Comparison of ENCODE assay signal across 1 cellular context in the genomic region with DNA sequence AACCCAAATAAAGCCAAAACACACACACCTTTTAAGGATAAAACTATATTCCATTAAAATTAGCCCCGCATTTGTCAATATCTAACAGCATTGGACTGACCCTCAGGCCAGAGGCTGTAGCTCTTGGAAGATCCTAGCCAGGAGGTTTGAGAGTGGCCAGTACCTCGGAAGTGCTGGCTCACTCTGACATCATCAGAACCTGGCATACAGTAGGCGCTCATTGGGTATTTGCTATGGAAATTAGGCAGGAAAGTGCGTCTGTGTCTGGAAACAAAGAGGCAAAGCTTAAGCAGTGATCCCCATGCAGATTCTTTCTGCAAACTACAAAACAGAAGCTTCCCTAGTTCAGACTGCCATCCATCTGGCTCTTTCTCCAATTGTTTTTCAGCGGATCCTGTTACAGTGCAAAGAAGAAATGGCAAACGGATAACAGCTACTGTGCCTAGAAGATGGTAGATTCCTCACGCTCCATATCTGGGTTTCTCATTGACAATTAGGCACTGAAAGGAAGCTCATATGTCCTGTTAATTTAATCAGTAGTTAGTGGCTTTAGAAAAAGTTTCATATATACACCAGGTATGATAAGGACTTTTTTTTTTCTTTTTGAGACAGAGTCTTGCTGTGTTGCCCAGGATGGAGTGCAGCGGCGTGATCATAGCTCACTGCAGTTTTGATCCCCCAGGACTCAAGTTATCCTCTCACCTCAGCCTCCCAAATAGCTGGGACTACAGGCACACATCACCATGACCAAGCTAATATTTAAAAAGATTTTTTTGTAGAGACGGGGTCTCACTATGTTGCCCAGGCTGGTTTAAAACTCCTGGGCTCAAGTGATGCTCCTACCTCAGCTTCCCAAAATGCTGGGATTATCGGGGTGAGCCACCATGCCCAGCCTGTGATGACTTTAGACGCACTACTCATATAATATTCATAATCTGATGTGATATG.
TF ChIP-seq lines count a peak whose summit lies in the region.

No MANE protein-coding gene starts in this region.

TF ChIP-seq in K562, 482 proteins besides CTCF, POLR2A, EP300 and RAD21 (continued from another document and continues in another):
- TF ChIP-seq PRMT5 (CRISPR knock-in tag; IDR thresholded peaks at IDR 0.05) (no peak), TSHZ1 (CRISPR knock-in tag; IDR thresholded peaks at IDR 0.05) (no peak), THAP12 (CRISPR knock-in tag; IDR thresholded peaks at IDR 0.05) (no peak), CREB5 (CRISPR knock-in tag; IDR thresholded peaks at IDR 0.05) (no peak), CHCHD3 (CRISPR knock-in tag; IDR thresholded peaks at IDR 0.05) (no peak), RNF2 (IDR thresholded peaks at IDR 0.05) (no peak), HDAC6 (IDR thresholded peaks at IDR 0.05; ENCODE audit: low read depth, low read length) (no peak), C11orf30 (IDR thresholded peaks at IDR 0.05; ENCODE audit: low read depth) (peak; percentile 88), TARDBP (IDR thresholded peaks at IDR 0.05) (no peak), MTA2 (IDR thresholded peaks at IDR 0.05; ENCODE audit: low read depth) (no peak), KAT8 (IDR thresholded peaks at IDR 0.05; ENCODE audit: low read depth) (no peak), PYGO2 (tag; IDR thresholded peaks at IDR 0.05) (no peak), TGIF2 (CRISPR knock-in tag; IDR thresholded peaks at IDR 0.05) (no peak), WHSC1 (IDR thresholded peaks at IDR 0.05; ENCODE audit: low read length) (no peak), ZFX (CRISPR knock-in tag; IDR thresholded peaks at IDR 0.05) (peak; percentile 28; the same call in 1 of the 2 replicates), KHSRP (IDR thresholded peaks at IDR 0.05) (no peak), PTRF (tag; IDR thresholded peaks at IDR 0.05) (no peak), KAT7 (CRISPR knock-in tag; IDR thresholded peaks at IDR 0.05; ENCODE audit: borderline replicate concordance) (no peak), SMAD3 (CRISPR knock-in tag; conservative IDR thresholded peaks at IDR 0.05) (no peak), ZNF133 (CRISPR knock-in tag; IDR thresholded peaks at IDR 0.05) (no peak), ZNF76 (CRISPR knock-in tag; IDR thresholded peaks at IDR 0.05; ENCODE audit: borderline replicate concordance) (no peak), FOXK1 (CRISPR knock-in tag; IDR thresholded peaks at IDR 0.05; ENCODE audit: borderline replicate concordance) (no peak), ZNF274 (IDR thresholded peaks at IDR 0.05; ENCODE audit: borderline replicate concordance, low read depth, low read length) (no peak), HDAC8 (tag; IDR thresholded peaks at IDR 0.05) (no peak), ZBTB49 (CRISPR knock-in tag; IDR thresholded peaks at IDR 0.05; ENCODE audit: borderline replicate concordance) (no peak), RFX7 (CRISPR knock-in tag; IDR thresholded peaks at IDR 0.05) (no peak), HDGF (IDR thresholded peaks at IDR 0.05) (no peak), MAFG (tag; conservative IDR thresholded peaks at IDR 0.05) (peak; percentile 51), SNRNP70 (optimal IDR thresholded peaks at IDR 0.05; ENCODE audit: low read depth, low read length) (no peak), ATF7 (IDR thresholded peaks at IDR 0.05) (peak; percentile 82; the same call in 1 of the 2 replicates), NELFE (IDR thresholded peaks at IDR 0.05; ENCODE audit: insufficient read depth, insufficient read length) (no peak), FOSL1 (tag; conservative IDR thresholded peaks at IDR 0.05) (no peak), SRSF1 (IDR thresholded peaks at IDR 0.05; ENCODE audit: low read depth, low read length) (no peak), TAF15 (IDR thresholded peaks at IDR 0.05; ENCODE audit: low read depth, low read length) (no peak), KDM2B (CRISPR knock-in tag; IDR thresholded peaks at IDR 0.05) (no peak), CBFB (CRISPR knock-in tag; IDR thresholded peaks at IDR 0.05) (no peak), DPF2 (IDR thresholded peaks at IDR 0.05) (peak; percentile 54; the same call in 1 of the 2 replicates), FOXP4 (CRISPR knock-in tag; IDR thresholded peaks at IDR 0.05; ENCODE audit: borderline replicate concordance) (no peak), VEZF1 (CRISPR knock-in tag; IDR thresholded peaks at IDR 0.05) (no peak), CBX1 (IDR thresholded peaks at IDR 0.05; ENCODE audit: low read depth) (no peak), TRIM24 (IDR thresholded peaks at IDR 0.05) (no peak)
- TF ChIP-seq, protein P1, sequence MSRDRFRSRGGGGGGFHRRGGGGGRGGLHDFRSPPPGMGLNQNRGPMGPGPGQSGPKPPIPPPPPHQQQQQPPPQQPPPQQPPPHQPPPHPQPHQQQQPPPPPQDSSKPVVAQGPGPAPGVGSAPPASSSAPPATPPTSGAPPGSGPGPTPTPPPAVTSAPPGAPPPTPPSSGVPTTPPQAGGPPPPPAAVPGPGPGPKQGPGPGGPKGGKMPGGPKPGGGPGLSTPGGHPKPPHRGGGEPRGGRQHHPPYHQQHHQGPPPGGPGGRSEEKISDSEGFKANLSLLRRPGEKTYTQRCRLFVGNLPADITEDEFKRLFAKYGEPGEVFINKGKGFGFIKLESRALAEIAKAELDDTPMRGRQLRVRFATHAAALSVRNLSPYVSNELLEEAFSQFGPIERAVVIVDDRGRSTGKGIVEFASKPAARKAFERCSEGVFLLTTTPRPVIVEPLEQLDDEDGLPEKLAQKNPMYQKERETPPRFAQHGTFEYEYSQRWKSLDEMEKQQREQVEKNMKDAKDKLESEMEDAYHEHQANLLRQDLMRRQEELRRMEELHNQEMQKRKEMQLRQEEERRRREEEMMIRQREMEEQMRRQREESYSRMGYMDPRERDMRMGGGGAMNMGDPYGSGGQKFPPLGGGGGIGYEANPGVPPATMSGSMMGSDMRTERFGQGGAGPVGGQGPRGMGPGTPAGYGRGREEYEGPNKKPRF (IDR thresholded peaks at IDR 0.05; ENCODE audit: low read depth, low read length) = no peak
- TF ChIP-seq, protein P2, sequence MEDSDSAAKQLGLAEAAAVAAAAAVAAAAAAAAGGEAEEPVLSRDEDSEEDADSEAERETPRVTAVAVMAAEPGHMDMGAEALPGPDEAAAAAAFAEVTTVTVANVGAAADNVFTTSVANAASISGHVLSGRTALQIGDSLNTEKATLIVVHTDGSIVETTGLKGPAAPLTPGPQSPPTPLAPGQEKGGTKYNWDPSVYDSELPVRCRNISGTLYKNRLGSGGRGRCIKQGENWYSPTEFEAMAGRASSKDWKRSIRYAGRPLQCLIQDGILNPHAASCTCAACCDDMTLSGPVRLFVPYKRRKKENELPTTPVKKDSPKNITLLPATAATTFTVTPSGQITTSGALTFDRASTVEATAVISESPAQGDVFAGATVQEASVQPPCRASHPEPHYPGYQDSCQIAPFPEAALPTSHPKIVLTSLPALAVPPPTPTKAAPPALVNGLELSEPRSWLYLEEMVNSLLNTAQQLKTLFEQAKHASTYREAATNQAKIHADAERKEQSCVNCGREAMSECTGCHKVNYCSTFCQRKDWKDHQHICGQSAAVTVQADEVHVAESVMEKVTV (CRISPR knock-in tag; IDR thresholded peaks at IDR 0.05) = no peak
- TF ChIP-seq, protein P3, sequence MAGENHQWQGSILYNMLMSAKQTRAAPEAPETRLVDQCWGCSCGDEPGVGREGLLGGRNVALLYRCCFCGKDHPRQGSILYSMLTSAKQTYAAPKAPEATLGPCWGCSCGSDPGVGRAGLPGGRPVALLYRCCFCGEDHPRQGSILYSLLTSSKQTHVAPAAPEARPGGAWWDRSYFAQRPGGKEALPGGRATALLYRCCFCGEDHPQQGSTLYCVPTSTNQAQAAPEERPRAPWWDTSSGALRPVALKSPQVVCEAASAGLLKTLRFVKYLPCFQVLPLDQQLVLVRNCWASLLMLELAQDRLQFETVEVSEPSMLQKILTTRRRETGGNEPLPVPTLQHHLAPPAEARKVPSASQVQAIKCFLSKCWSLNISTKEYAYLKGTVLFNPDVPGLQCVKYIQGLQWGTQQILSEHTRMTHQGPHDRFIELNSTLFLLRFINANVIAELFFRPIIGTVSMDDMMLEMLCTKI (IDR thresholded peaks at IDR 0.05; ENCODE audit: partially characterized antibody) = no peak
